In the genomic region with DNA sequence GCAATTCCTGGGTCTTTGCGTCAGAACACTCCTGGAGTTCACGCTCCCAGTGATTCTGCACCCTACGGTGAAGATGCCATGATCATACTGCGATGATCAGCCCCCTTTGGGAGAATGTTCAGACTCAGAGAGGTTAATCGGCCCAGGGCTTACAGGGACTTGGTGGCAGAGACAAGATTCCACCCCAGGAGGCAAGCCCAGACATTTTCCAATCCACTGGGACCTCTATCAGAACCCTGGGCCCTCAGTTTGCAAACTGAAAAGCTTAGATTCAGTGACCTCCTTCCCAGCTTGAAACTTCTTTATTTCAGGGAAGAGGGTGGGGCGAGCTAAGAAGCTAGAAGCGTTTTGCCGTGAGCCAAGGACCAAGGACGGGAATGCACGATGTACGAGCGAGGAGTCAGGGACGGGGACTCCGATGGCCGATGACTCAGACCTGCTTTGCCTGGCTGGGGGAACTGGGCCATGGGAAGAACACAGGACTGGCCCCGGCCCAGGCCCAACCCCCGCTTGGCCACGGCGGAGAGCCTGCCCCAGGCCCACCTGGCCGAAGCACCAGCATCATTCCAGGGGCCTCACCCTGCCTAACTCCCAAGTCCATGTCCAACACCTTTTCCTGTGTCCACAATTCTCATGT, we compare ENCODE assay signal across 1 cellular context.
A peak's percentile ranks its signal among the peaks of the same experiment; 100 is the strongest.
TF ChIP-seq lines count a peak whose summit lies in the region.

No MANE protein-coding gene starts in this region.

TF ChIP-seq in HepG2, 621 proteins besides CTCF, POLR2A, EP300 and RAD21:
- TF ChIP-seq TCF12 (IDR thresholded peaks at IDR 0.05) (no peak), TCF12 (CRISPR knock-in tag; IDR thresholded peaks at IDR 0.05) (no peak), EZH2 (conservative IDR thresholded peaks at IDR 0.05; ENCODE audit: low read depth, low read length) (0 out of 2 replicates have a peak, but pooled peaks have one; percentile 54), ZNF44 (CRISPR knock-in tag; IDR thresholded peaks at IDR 0.05) (no peak), PHF5A (CRISPR knock-in tag; IDR thresholded peaks at IDR 0.05; ENCODE audit: low read depth, unreplicated experiment) (no peak), ZFY (CRISPR knock-in tag; IDR thresholded peaks at IDR 0.05) (0 out of 2 replicates have a peak, but pooled peaks have one; percentile 17), FOSL2 (CRISPR knock-in tag; IDR thresholded peaks at IDR 0.05) (peak; percentile 79), TARDBP (CRISPR knock-in tag; IDR thresholded peaks at IDR 0.05) (no peak), ZNF205 (CRISPR knock-in tag; IDR thresholded peaks at IDR 0.05) (no peak), ZNF557 (CRISPR knock-in tag; IDR thresholded peaks at IDR 0.05) (no peak), EEA1 (CRISPR knock-in tag; IDR thresholded peaks at IDR 0.05; ENCODE audit: borderline replicate concordance) (no peak)
- TF ChIP-seq, protein P1, sequence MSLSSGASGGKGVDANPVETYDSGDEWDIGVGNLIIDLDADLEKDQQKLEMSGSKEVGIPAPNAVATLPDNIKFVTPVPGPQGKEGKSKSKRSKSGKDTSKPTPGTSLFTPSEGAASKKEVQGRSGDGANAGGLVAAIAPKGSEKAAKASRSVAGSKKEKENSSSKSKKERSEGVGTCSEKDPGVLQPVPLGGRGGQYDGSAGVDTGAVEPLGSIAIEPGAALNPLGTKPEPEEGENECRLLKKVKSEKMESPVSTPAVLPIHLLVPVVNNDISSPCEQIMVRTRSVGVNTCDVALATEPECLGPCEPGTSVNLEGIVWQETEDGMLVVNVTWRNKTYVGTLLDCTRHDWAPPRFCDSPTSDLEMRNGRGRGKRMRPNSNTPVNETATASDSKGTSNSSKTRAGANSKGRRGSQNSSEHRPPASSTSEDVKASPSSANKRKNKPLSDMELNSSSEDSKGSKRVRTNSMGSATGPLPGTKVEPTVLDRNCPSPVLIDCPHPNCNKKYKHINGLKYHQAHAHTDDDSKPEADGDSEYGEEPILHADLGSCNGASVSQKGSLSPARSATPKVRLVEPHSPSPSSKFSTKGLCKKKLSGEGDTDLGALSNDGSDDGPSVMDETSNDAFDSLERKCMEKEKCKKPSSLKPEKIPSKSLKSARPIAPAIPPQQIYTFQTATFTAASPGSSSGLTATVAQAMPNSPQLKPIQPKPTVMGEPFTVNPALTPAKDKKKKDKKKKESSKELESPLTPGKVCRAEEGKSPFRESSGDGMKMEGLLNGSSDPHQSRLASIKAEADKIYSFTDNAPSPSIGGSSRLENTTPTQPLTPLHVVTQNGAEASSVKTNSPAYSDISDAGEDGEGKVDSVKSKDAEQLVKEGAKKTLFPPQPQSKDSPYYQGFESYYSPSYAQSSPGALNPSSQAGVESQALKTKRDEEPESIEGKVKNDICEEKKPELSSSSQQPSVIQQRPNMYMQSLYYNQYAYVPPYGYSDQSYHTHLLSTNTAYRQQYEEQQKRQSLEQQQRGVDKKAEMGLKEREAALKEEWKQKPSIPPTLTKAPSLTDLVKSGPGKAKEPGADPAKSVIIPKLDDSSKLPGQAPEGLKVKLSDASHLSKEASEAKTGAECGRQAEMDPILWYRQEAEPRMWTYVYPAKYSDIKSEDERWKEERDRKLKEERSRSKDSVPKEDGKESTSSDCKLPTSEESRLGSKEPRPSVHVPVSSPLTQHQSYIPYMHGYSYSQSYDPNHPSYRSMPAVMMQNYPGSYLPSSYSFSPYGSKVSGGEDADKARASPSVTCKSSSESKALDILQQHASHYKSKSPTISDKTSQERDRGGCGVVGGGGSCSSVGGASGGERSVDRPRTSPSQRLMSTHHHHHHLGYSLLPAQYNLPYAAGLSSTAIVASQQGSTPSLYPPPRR (CRISPR knock-in tag; IDR thresholded peaks at IDR 0.05; ENCODE audit: borderline replicate concordance) = no peak
- TF ChIP-seq, protein P2, sequence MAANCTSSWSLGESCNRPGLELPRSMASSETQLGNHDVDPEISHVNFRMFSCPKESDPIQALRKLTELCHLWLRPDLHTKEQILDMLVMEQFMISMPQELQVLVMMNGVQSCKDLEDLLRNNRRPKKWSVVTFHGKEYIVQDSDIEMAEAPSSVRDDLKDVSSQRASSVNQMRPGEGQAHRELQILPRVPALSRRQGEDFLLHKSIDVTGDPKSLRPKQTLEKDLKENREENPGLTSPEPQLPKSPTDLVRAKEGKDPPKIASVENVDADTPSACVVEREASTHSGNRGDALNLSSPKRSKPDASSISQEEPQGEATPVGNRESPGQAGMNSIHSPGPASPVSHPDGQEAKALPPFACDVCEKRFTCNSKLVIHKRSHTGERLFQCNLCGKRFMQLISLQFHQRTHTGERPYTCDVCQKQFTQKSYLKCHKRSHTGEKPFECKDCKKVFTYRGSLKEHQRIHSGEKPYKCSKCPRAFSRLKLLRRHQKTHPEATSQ (CRISPR knock-in tag; IDR thresholded peaks at IDR 0.05; ENCODE audit: borderline replicate concordance) = no peak
- TF ChIP-seq, protein P3, sequence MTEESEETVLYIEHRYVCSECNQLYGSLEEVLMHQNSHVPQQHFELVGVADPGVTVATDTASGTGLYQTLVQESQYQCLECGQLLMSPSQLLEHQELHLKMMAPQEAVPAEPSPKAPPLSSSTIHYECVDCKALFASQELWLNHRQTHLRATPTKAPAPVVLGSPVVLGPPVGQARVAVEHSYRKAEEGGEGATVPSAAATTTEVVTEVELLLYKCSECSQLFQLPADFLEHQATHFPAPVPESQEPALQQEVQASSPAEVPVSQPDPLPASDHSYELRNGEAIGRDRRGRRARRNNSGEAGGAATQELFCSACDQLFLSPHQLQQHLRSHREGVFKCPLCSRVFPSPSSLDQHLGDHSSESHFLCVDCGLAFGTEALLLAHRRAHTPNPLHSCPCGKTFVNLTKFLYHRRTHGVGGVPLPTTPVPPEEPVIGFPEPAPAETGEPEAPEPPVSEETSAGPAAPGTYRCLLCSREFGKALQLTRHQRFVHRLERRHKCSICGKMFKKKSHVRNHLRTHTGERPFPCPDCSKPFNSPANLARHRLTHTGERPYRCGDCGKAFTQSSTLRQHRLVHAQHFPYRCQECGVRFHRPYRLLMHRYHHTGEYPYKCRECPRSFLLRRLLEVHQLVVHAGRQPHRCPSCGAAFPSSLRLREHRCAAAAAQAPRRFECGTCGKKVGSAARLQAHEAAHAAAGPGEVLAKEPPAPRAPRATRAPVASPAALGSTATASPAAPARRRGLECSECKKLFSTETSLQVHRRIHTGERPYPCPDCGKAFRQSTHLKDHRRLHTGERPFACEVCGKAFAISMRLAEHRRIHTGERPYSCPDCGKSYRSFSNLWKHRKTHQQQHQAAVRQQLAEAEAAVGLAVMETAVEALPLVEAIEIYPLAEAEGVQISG (CRISPR knock-in tag; IDR thresholded peaks at IDR 0.05) = no peak
